ENCODE assay signal across 8 cellular contexts in the genomic region with DNA sequence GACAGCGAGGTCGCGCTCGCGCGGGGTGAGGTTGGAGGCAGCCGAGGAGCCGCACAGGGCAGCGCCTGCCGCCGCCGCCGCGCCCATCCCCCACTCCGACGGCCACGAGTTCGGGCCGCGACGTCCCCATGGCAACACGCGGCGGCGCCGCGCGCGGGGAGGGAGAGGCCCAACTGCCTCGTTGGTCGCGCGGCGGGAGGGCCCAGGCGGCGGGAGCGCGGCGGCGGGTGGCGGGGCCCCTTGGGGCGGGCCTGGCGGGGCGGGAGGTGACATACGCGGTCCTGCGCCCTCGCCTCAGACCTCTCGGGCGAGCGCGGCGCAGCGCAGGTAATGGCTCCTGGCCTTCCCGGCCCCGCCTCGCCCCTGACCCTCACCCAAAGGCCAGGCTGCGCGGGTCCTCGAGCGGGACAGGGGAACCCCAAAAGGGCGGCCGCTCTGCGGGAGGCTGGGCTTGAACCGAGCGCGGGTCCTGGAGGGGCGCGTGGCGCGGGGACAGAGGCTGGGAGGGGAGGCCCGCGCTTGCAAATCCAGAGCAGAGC. TPM values are rescaled to one million over a fixed set of nuclear protein-coding genes. Genes with fewer than 3 reads are reported as not detected.
DNase-seq lines count a peak whose midpoint lies in the region; ATAC-seq, FAIRE-seq and TF ChIP-seq lines count a peak whose summit lies in the region.

A gene with protein sequence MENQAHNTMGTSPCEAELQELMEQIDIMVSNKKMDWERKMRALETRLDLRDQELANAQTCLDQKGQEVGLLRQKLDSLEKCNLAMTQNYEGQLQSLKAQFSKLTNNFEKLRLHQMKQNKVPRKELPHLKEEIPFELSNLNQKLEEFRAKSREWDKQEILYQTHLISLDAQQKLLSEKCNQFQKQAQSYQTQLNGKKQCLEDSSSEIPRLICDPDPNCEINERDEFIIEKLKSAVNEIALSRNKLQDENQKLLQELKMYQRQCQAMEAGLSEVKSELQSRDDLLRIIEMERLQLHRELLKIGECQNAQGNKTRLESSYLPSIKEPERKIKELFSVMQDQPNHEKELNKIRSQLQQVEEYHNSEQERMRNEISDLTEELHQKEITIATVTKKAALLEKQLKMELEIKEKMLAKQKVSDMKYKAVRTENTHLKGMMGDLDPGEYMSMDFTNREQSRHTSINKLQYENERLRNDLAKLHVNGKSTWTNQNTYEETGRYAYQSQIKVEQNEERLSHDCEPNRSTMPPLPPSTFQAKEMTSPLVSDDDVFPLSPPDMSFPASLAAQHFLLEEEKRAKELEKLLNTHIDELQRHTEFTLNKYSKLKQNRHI (plus strand): TSS at position 297 of the 539 bp plus-strand sequence. CDS start 1,518 bp downstream, outside the sequence.

- peak within 1 kb of the TSS; percentile 89 for H3K4me2 ChIP-seq in A549

- ATAC-seq in A549 (peak; percentile 47 to 59), GM18868 (IDR thresholded peaks at IDR 0.05; ENCODE audit: unreplicated experiment) (peak; percentile 82)

- no peak for FAIRE-seq in A549 (lab: Jason Lieb, UNC)

- no peak for TF ChIP-seq RAD21 in A549 (conservative IDR thresholded peaks at IDR 0.05 in 1 of 2, IDR thresholded peaks at IDR 0.05 in 1 of 2)

- H3K9me3 ChIP-seq in A549 (no peaks in the 10 kb centered on the region), endodermal cell (ENCODE audit: control insufficient read depth, low read length) (peaks cover 5% of the 10 kb centered on the region), vagina (no peaks in the 10 kb centered on the region), MG63 (no peaks in the 10 kb centered on the region)

- H3K4me3 ChIP-seq in A549 (peak within 1 kb of the TSS; percentile 53), endodermal cell (ENCODE audit: low read length) (peak within 1 kb of the TSS; percentile 80), vagina (peak within 1 kb of the TSS; percentile 27 to 37), MG63 (no peak within 1 kb of the TSS)

- H3K4me1 ChIP-seq in A549 (no peaks in the 10 kb centered on the region), endodermal cell (ENCODE audit: control insufficient read depth, insufficient read depth, low read length) (no peaks in the 10 kb centered on the region), vagina (no peaks in the 10 kb centered on the region)

- intact Hi-C loops in vagina (cut with DNase I), result no loop called here

- 36% methylated on average over 7 of the region's 73 CpGs for WGBS in A549 (ENCODE audit: missing lambda C conversion rate)
- 0 to 7% methylated on average over 1 to 73 of the region's 73 CpGs for WGBS in endodermal cell (ENCODE audit: insufficient coverage in 1 of 2, insufficient read length in 1 of 2), 2 experiments

- peaks cover 5% of the 10 kb centered on the region for H3K4me1 Mint-ChIP-seq in endodermal cell

- H3K27me3 Mint-ChIP-seq in endodermal cell (ENCODE audit: insufficient read depth), result peaks cover 39% of the 10 kb centered on the region

- H3K36me3 Mint-ChIP-seq in endodermal cell (ENCODE audit: low read depth), result no peaks in the 10 kb centered on the region

- POLR2A ChIA-PET in A549 (lab: Yijun Ruan, JAX), result no interaction called here

- H3K36me3 ChIP-seq in endodermal cell (ENCODE audit: control insufficient read depth, insufficient read depth, low read length), result no peaks in the 10 kb centered on the region
- no peaks in the 10 kb centered on the region for H3K36me3 ChIP-seq in vagina
- H3K36me3 ChIP-seq in MG63, result no peaks in the 10 kb centered on the region

- H3K27ac ChIP-seq in A549, result peak within 1 kb of the TSS; percentile 44 to 74; a peak in 4 of 6 replicates
- H3K27ac ChIP-seq in endodermal cell (ENCODE audit: low read depth, low read length), result no peak within 1 kb of the TSS
- no peak within 1 kb of the TSS for H3K27ac ChIP-seq in vagina

- H3K4me3 Mint-ChIP-seq in endodermal cell, result peak within 1 kb of the TSS; percentile 68

- TF ChIP-seq EP300 in A549 (IDR thresholded peaks at IDR 0.05), result no peak

- H3K27me3 ChIP-seq in endodermal cell (ENCODE audit: control insufficient read depth, insufficient read depth, low read length, poor library complexity, severe bottlenecking) (peaks cover 49% of the 10 kb centered on the region), vagina (no peaks in the 10 kb centered on the region), MG63 (peaks cover 11% of the 10 kb centered on the region)

- TF ChIP-seq CTCF in A549 (IDR thresholded peaks at IDR 0.05) (no peak), endodermal cell (conservative IDR thresholded peaks at IDR 0.05) (no peak), vagina (IDR thresholded peaks at IDR 0.05) (no peak)

- TF ChIP-seq POLR2A in A549 (IDR thresholded peaks at IDR 0.05; ENCODE audit: low read length) (no peak), vagina (IDR thresholded peaks at IDR 0.05) (no peak)

- DNase-seq in A549 (ENCODE audit: low read depth in 1 of 2, low spot score in 1 of 2) (peak in 1 of 2 experiments; percentile 2), NOMO-1 (lab: John Stamatoyannopoulos, UW; ENCODE audit: unreplicated experiment in 2 of 2) (peak; percentile 38 to 60), endodermal cell (peak; percentile 79), mucosa of gallbladder (ENCODE audit: low spot score) (peak; percentile 59), vagina (ENCODE audit: extremely low spot score in 2 of 2) (no peak), MG63 (no peak)
- no peak for DNase-seq in stimulated activated naive CD4-positive, alpha-beta T cell (lab: John Stamatoyannopoulos, UW)

- H3K9me3 Mint-ChIP-seq in endodermal cell, result no peaks in the 10 kb centered on the region

- H3K27ac Mint-ChIP-seq in endodermal cell, result no peak within 1 kb of the TSS

- CTCF ChIA-PET in A549 (lab: Yijun Ruan, JAX), result no interaction called here

- no peak within 1 kb of the TSS for H3K9ac ChIP-seq in endodermal cell (ENCODE audit: extremely low read depth, low read length, poor library complexity, severe bottlenecking)

TF ChIP-seq in A549, 52 proteins besides CTCF, POLR2A, EP300 and RAD21:
- TF ChIP-seq NPAS2 (CRISPR knock-in tag; IDR thresholded peaks at IDR 0.05; ENCODE audit: borderline replicate concordance), result no peak

RNA-seq across cellular contexts. Expression of the gene that starts here (rescaled TPM):
- not detected in 2 replicates for polyA plus RNA-seq in A549 (2011; rRNA removed)
- not detected in 2 replicates for polyA plus RNA-seq in A549 (2012; cell fraction: cytosol; rRNA removed)
- polyA plus RNA-seq in A549 (2012; cell fraction: nucleus; rRNA removed), result not detected in 2 replicates
- not detected in 3 replicates for polyA plus RNA-seq in A549 (2017; fragmentation: RNase III; extraction: RNeasy Plus Mini Kit Qiagen cat#74134 plus additional on column Dnase treatment)
- polyA minus RNA-seq in A549 (2011; rRNA and poly(A)+ RNA removed), result not detected in 2 replicates
- total RNA-seq in endodermal cell, result under 1 TPM in 1 of 2 donors, not detected in 1; 0.29 TPM
- 0.14 TPM for polyA plus RNA-seq in endodermal cell (2013, experiment 1 of 2)
- polyA plus RNA-seq in endodermal cell (2013, experiment 2 of 2), result 0.33 TPM
- total RNA-seq in mucosa of gallbladder, result 0.14 TPM
- not detected for total RNA-seq in vagina
- not detected in 2 replicates for total RNA-seq in MG63 (2014; rRNA removed; shearing (Covaris generic); ENCODE audit: low replicate concordance)

Comparison
In these comparisons a context has a peak if more than half of its experiments do, and no peak if none do; other contexts are left out.
1. Peak in ATAC-seq, H3K4me3 ChIP-seq, H3K27ac ChIP-seq and H3K4me2 ChIP-seq in A549; RNA of the gene not detected or under 1 TPM.
2. Peak in DNase-seq and H3K4me3 ChIP-seq in endodermal cell; RNA of the gene not detected or under 1 TPM.
3. Peak in DNase-seq in mucosa of gallbladder; RNA of the gene not detected or under 1 TPM.
4. DNase-seq: peak in NOMO-1 (2 of 2); none in vagina (0 of 2), MG63 (single experiment) and stimulated activated naive CD4-positive, alpha-beta T cell (0 of 6).